ENCODE assay signal across 8 cellular contexts in the genomic region with DNA sequence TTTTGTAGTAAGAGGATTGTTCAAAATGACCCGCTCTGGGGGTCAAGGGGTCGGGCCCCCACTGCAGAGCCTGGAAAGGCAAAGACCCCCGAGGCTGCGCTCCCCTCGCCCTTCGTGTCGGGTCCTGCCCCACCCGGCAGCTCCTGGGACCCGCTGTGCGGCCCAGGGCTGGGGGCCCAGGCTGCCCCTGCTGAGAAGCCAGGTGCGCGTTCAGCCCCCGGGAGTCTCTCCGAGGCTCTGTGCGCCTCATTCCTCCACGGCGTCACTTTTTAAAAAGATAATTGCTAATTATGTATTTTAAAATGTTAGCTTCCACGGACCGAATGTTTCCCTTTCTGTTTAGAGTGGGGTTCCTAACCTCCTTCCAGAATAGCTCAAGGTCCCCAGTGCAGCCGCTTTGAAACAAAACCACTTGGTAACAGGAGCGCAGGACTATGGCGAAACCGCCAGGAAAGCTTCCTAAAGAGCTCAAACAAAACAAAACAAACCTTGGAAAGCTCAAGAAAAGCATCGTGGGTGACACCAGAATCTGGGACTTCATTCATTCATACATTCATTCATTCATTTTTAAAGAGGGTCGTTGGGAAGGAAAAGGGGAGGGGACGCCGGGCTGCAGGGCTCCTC. TPM values are rescaled to one million over a fixed set of nuclear protein-coding genes. Genes with fewer than 3 reads are reported as not detected.
DNase-seq lines count a peak whose midpoint lies in the region; ATAC-seq, FAIRE-seq and TF ChIP-seq lines count a peak whose summit lies in the region.

No MANE protein-coding gene starts in this region.

- H3K36me3 Mint-ChIP-seq in Calu3 (ENCODE audit: insufficient read depth, unreplicated experiment) (peaks cover 25% of the 10 kb centered on the region), IgD-negative memory B cell (no peaks in the 10 kb centered on the region)
- H3K36me3 Mint-ChIP-seq in activated T-cell treated with anti-CD3 and anti-CD28 coated beads, Interleukin-2, amount 50 U/mL, for 72 hours (ENCODE audit: insufficient read depth in 2 of 2), result peaks cover 4 to 9% of the 10 kb centered on the region in 2 donors

- peaks cover 2% of the 10 kb centered on the region; the same call in 1 of the 2 replicates for H3K4me1 ChIP-seq in iPS DF 6.9 (ENCODE audit: control insufficient read depth, insufficient read depth, low read length)

- H3K9me3 ChIP-seq in iPS DF 6.9 (ENCODE audit: control insufficient read depth, insufficient read depth, low read length), result no peaks in the 10 kb centered on the region

- H3K4me3 ChIP-seq in iPS DF 6.9 (ENCODE audit: low read length), result peak overlapping the region; percentile 76
- H3K4me3 ChIP-seq in skin epidermis, result peak overlapping the region; percentile 33 to 86 (median 63)

- H3K9me3 Mint-ChIP-seq in Calu3 (ENCODE audit: low read depth, unreplicated experiment), result peaks cover 2% of the 10 kb centered on the region
- H3K9me3 Mint-ChIP-seq in IgD-negative memory B cell, result peaks cover 2 to 7% (median 6%) of the 10 kb centered on the region in 3 donors
- H3K9me3 Mint-ChIP-seq in activated T-cell treated with anti-CD3 and anti-CD28 coated beads, Interleukin-2, amount 50 U/mL, for 72 hours, result peaks cover 3 to 6% of the 10 kb centered on the region in 2 donors

- no peak for TF ChIP-seq POLR2A in GM12891 (IDR thresholded peaks at IDR 0.05; ENCODE audit: low read depth, low read length)

- no TSS peak for BruUV-seq in Calu3 (replicated peaks; lab: Mats Ljungman, UMichigan)

- H3K36me3 ChIP-seq in iPS DF 6.9 (ENCODE audit: control insufficient read depth, insufficient read depth, low read length), result no peaks in the 10 kb centered on the region

- no peak for FAIRE-seq in GM12891 (lab: Jason Lieb, UNC)

- H3K27ac ChIP-seq in iPS DF 6.9 (ENCODE audit: low read length), result no peak overlapping the region
- peak overlapping the region in 9 of 21 experiments; percentile 12 to 69 (median 45) for H3K27ac ChIP-seq in skin epidermis

- intact Hi-C loops in Calu3 (cut with micrococcal nuclease; ENCODE audit: unreplicated experiment), result no loop called here

- no peaks in the 10 kb centered on the region for H3K27me3 ChIP-seq in iPS DF 6.9 (ENCODE audit: control insufficient read depth, insufficient read depth, low read length)

- DNase-seq in Calu3 (no peak), iPS DF 6.9 (ENCODE audit: low read depth, low spot score) (no peak), GM12891 (ENCODE audit: insufficient read length, low spot score) (no peak), 8988T (no peak), NCI-H774 (lab: John Stamatoyannopoulos, UW) (no peak)
- peak in 1 of 2 donors; percentile 27 for DNase-seq in activated T-cell treated with anti-CD3 and anti-CD28 coated beads, Interleukin-2, amount 50 U/mL, for 72 hours

- H3K4me1 Mint-ChIP-seq in Calu3 (ENCODE audit: low read depth, unreplicated experiment) (peaks cover 25% of the 10 kb centered on the region), IgD-negative memory B cell (peaks cover 32 to 47% (median 46%) of the 10 kb centered on the region in 3 donors)
- H3K4me1 Mint-ChIP-seq in activated T-cell treated with anti-CD3 and anti-CD28 coated beads, Interleukin-2, amount 50 U/mL, for 72 hours (ENCODE audit: low read depth), result peaks cover 67% of the 10 kb centered on the region

- CTCF ChIA-PET in Calu3 (lab: Charles Lee), result interaction anchor here (0.9 to 1.6 kb wide), 5 partner anchors 7 to 144 kb away, joined by 3 to 4 read pairs (median 3); no protein-coding TSS in a partner anchor

- H3K4me3 Mint-ChIP-seq in Calu3 (ENCODE audit: low read depth, unreplicated experiment) (peak overlapping the region; percentile 74), IgD-negative memory B cell (peak overlapping the region; percentile 83 to 94 (median 93))
- H3K4me3 Mint-ChIP-seq in activated T-cell treated with anti-CD3 and anti-CD28 coated beads, Interleukin-2, amount 50 U/mL, for 72 hours, result peak overlapping the region; percentile 88 to 97

- WGBS in iPS DF 6.9 (ENCODE audit: insufficient coverage, insufficient read length), result no CpG with 5 or more reads among the region's 27 CpGs

- H3K27me3 Mint-ChIP-seq in Calu3 (ENCODE audit: unreplicated experiment) (peaks cover 28% of the 10 kb centered on the region), IgD-negative memory B cell (no peaks in the 10 kb centered on the region)
- H3K27me3 Mint-ChIP-seq in activated T-cell treated with anti-CD3 and anti-CD28 coated beads, Interleukin-2, amount 50 U/mL, for 72 hours (ENCODE audit: low read depth), result peaks cover 10% of the 10 kb centered on the region

- ATAC-seq in activated T-cell treated with anti-CD3 and anti-CD28 coated beads, Interleukin-2, amount 50 U/mL, for 72 hours (replicated peaks in 1 of 2), result no peak

- TF ChIP-seq CTCF in Calu3 (IDR thresholded peaks at IDR 0.05; ENCODE audit: unreplicated experiment), result no peak

- peak overlapping the region; percentile 98 for H3K27ac Mint-ChIP-seq in Calu3 (ENCODE audit: unreplicated experiment)
- H3K27ac Mint-ChIP-seq in IgD-negative memory B cell, result peak overlapping the region; percentile 89 to 100 (median 93)
- H3K27ac Mint-ChIP-seq in activated T-cell treated with anti-CD3 and anti-CD28 coated beads, Interleukin-2, amount 50 U/mL, for 72 hours, result peak overlapping the region; percentile 77

TF ChIP-seq in GM12891, 5 proteins besides CTCF, POLR2A, EP300 and RAD21:
- no peak for TF ChIP-seq PAX5 (IDR thresholded peaks at IDR 0.05; ENCODE audit: insufficient read depth, low read length, severe bottlenecking)
- TF ChIP-seq POLR2AphosphoS5 (IDR thresholded peaks at IDR 0.05; ENCODE audit: low read depth, low read length), result no peak
- TF ChIP-seq SPI1 (IDR thresholded peaks at IDR 0.05; ENCODE audit: low read depth, low read length), result no peak
- no peak for TF ChIP-seq TAF1 (IDR thresholded peaks at IDR 0.05; ENCODE audit: low read depth, low read length)
- TF ChIP-seq POU2F2 (IDR thresholded peaks at IDR 0.05; ENCODE audit: low read depth, low read length), result no peak

RNA-seq across cellular contexts. Expression of gene PDIA4, which starts 45.6 kb away (rescaled TPM):
- 332 and 351 TPM in 2 replicates for total RNA-seq in Calu3 (2022)
- polyA plus RNA-seq in IgD-negative memory B cell, result 94.4 TPM
- total RNA-seq in activated T-cell treated with anti-CD3 and anti-CD28 coated beads, Interleukin-2, amount 50 U/mL, for 72 hours, result 10 to 100 TPM; 63.1 to 84.8 TPM
- 65.8 TPM for polyA plus RNA-seq in GM12891 (2012; ENCODE audit: low read depth, missing spikeins)
